ENCODE assay signal across 10 cellular contexts in the genomic region with DNA sequence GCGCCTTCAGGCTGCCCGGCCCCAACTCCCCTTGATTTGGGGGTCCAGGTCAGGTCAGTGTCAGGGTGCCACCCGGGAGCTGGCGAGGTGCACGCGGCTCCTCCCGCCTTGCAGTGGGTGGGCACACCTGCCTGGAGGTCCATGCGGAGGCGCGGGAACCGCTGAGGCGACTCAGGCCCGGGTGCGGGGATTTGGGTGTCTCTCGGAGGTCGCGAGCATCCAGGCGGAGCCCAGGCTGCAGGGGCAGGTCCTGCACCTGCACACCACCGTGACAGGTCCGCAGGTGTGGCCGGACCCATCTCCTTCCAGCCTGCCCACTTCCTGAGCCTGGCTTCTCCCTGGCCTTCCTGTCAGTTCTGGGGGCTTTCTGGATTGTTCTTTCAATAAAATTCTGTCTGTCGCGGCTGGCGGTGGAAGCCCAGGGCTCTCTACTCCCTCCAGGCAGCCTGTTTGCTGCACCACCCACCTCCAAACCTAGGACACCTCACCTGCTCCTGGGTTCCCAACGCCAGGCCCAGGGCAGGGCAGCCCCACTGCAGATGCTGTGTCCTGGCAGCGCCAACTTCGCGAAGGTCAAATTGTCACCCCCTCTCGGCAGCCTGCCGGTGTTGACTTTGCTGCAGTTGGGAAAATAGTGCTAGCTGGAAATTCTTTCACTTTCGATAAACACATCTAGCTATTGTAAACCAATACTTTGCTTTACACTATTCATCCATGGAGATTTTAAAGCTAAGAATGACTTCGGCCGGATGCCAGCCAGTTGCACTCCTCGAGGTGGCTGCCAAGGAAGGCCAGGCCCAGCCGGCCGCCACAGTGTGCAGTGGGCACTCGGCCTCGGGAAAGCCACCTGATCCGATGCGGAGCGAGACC. TPM values are rescaled to one million over a fixed set of nuclear protein-coding genes. Genes with fewer than 3 reads are reported as not detected.
DNase-seq lines count a peak whose midpoint lies in the region; ATAC-seq and TF ChIP-seq lines count a peak whose summit lies in the region.
"Had no signal": no experiment of that assay in that cellular context is flagged by ENCODE, and none has a peak within 500 bp of the region (broad histone marks: within the 10 kb centered on the region; RNA-seq: fewer than 3 reads in every experiment).

No MANE protein-coding gene starts in this region.

- peaks cover 63% of the 10 kb centered on the region for H3K27me3 Mint-ChIP-seq in nephron (ENCODE audit: low read depth)
- H3K27me3 Mint-ChIP-seq in type B pancreatic cell: peaks cover 26% of the 10 kb centered on the region

- H3K4me1 ChIP-seq in Peyer's patch: peaks cover 0 to 20% (median 0%) of the 10 kb centered on the region in 4 donors
- H3K4me1 ChIP-seq in esophagus squamous epithelium: peaks cover 19 to 52% (median 27%) of the 10 kb centered on the region in 3 donors

- H3K4me1 Mint-ChIP-seq in nephron (peaks cover 16% of the 10 kb centered on the region), type B pancreatic cell (ENCODE audit: unreplicated experiment) (peaks cover 9% of the 10 kb centered on the region)

- H3K36me3 Mint-ChIP-seq in nephron (ENCODE audit: low read depth) (no peaks in the 10 kb centered on the region), type B pancreatic cell (no peaks in the 10 kb centered on the region)

- ATAC-seq in HG03097 (IDR thresholded peaks at IDR 0.05; ENCODE audit: low FRiP score, unreplicated experiment): no peak

- DNase-seq in AG08396 (ENCODE audit: low spot score) (peak; percentile 66), Peyer's patch (peak in 2 of 3 donors; percentile 53 to 63), esophagus squamous epithelium (lab: John Stamatoyannopoulos, UW) (no peak), type B pancreatic cell (ENCODE audit: extremely low spot score, unreplicated experiment) (no peak), 8988T (no peak), NCI-H2081 treated with DMSO at 0.1 percent for 48 hours (lab: John Stamatoyannopoulos, UW) (no peak)

- H3K27ac ChIP-seq in Peyer's patch (peak overlapping the region in 3 of 4 donors; percentile 18 to 58 (median 22)), esophagus squamous epithelium (peak overlapping the region in 3 of 4 donors; percentile 4 to 36 (median 18))

- H3K36me3 ChIP-seq in Peyer's patch (no peaks in the 10 kb centered on the region), esophagus squamous epithelium (no peaks in the 10 kb centered on the region)

- TF ChIP-seq POLR2A in Peyer's patch (IDR thresholded peaks at IDR 0.05) (no peak), esophagus squamous epithelium (IDR thresholded peaks at IDR 0.05) (no peak)

- intact Hi-C loops in esophagus squamous epithelium (cut with DNase I): no loop called here

- WGBS in esophagus squamous epithelium, 2 donors: 27 to 46% methylated on average over 6 to 20 of the region's 41 CpGs

- peak overlapping the region in 2 of 3 experiments; percentile 50 to 71 for H3K27ac Mint-ChIP-seq in nephron
- no peak overlapping the region for H3K27ac Mint-ChIP-seq in type B pancreatic cell
- H3K27ac Mint-ChIP-seq: T-helper 1 cell treated with Interleukin-12 subunit alpha and Interleukin-12 subunit beta and Interleukin-4 antibody, amounts not matched to agents 30 μg/mL and 1 μg/mL, for 36 hours had no signal

- TF ChIP-seq CTCF in Peyer's patch (IDR thresholded peaks at IDR 0.05) (peak in 3 of 6 experiments; percentile 3 to 17 (median 6)), esophagus squamous epithelium (IDR thresholded peaks at IDR 0.05) (no peak), nephron (IDR thresholded peaks at IDR 0.05; ENCODE audit: unreplicated experiment in 3 of 3) (no peak), type B pancreatic cell (conservative IDR thresholded peaks at IDR 0.05) (no peak)

- H3K9me3 Mint-ChIP-seq in nephron (peaks cover 2% of the 10 kb centered on the region), type B pancreatic cell (no peaks in the 10 kb centered on the region)
- H3K9me3 Mint-ChIP-seq: T-helper 1 cell treated with Interleukin-12 subunit alpha and Interleukin-12 subunit beta and Interleukin-4 antibody, amounts not matched to agents 30 μg/mL and 1 μg/mL, for 36 hours had no signal

- H3K4me3 Mint-ChIP-seq in nephron (peak overlapping the region in 2 of 3 experiments; percentile 19 to 47), type B pancreatic cell (no peak overlapping the region)
- H3K4me3 Mint-ChIP-seq: T-helper 1 cell treated with Interleukin-12 subunit alpha and Interleukin-12 subunit beta and Interleukin-4 antibody, amounts not matched to agents 30 μg/mL and 1 μg/mL, for 36 hours had no signal

- H3K4me3 ChIP-seq in Peyer's patch (peak overlapping the region in 2 of 4 donors; percentile 44 to 48), esophagus squamous epithelium (peak overlapping the region in 3 of 4 donors; percentile 5 to 52 (median 13))

- H3K9me3 ChIP-seq in Peyer's patch (no peaks in the 10 kb centered on the region), esophagus squamous epithelium (no peaks in the 10 kb centered on the region)

- no peaks in the 10 kb centered on the region for H3K27me3 ChIP-seq in Peyer's patch
- H3K27me3 ChIP-seq in esophagus squamous epithelium: peaks cover 0 to 78% (median 0%) of the 10 kb centered on the region in 4 donors

RNA-seq across cellular contexts. Expression of gene FGFRL1, which starts 35.9 kb away (rescaled TPM):
- total RNA-seq in Peyer's patch (10 to 100 TPM; 10.3 to 29.7 (median 26.8) TPM), esophagus squamous epithelium (10 to 100 TPM in 1 of 4 donors, 1 to 10 TPM in 3; 2.8 to 10.1 (median 4.7) TPM), type B pancreatic cell (ENCODE audit: low replicate concordance) (20.5 and 30.9 TPM in 2 replicates)

RNA-seq across cellular contexts. Expression of gene SLC26A1, which starts 54.1 kb away (rescaled TPM):
- 10 to 100 TPM in 3 of 4 donors, under 1 TPM in 1; 0.83 to 35.7 (median 24.3) TPM for total RNA-seq in Peyer's patch
- total RNA-seq in esophagus squamous epithelium: not detected
- 2.8 and 3.8 TPM in 2 replicates for total RNA-seq in type B pancreatic cell (ENCODE audit: low replicate concordance)
- total RNA-seq: M059J had no signal

Comparison
In these comparisons a context has a peak if more than half of its experiments do, and no peak if none do; other contexts are left out.
1. DNase-seq: peak in AG08396 (single experiment) and Peyer's patch (2 of 3); none in esophagus squamous epithelium (single experiment), type B pancreatic cell (single experiment), 8988T (single experiment) and NCI-H2081 treated with DMSO at 0.1 percent for 48 hours (single experiment).